In the genomic region with DNA sequence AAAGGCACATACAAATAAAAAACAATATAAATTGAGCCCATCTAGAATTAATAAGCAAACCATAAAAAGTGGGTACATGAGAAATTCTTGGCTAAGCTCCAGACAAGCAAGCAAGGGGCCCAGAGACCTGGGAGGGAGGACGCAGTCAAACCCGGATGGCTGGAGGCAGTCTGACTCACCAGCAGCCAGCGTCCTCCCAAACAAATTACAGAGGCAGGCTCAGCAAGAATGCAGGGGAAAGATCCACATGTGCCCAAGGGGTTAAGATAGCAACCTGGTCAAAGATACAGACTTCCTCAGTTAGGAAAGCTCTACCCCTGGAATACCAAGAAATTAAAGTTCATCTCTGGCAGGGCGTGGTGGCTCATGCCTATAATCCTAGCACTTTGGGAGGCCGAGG, we compare ENCODE assay signal across 12 cellular contexts. TPM values are rescaled to one million over a fixed set of nuclear protein-coding genes. Genes with fewer than 3 reads are reported as not detected.
DNase-seq lines count a peak whose midpoint lies in the region; ATAC-seq and TF ChIP-seq lines count a peak whose summit lies in the region.
"Had no signal": no experiment of that assay in that cellular context is flagged by ENCODE, and none has a peak within 500 bp of the region (broad histone marks: within the 10 kb centered on the region; RNA-seq: fewer than 3 reads in every experiment).

No MANE protein-coding gene starts in this region.

- ATAC-seq in T-cell (replicated peaks in 1 of 4): no peak
- ATAC-seq in GM21786 (IDR thresholded peaks at IDR 0.05; ENCODE audit: unreplicated experiment): no peak
- ATAC-seq in upper lobe of right lung: no peak
- ATAC-seq in GM18498 (IDR thresholded peaks at IDR 0.05; ENCODE audit: unreplicated experiment): no peak
- ATAC-seq: gastroesophageal sphincter, K562 had no signal

- CTCF ChIA-PET in HEK293 (lab: Yijun Ruan, JAX): interaction anchor here (0.6 to 1.0 kb wide), 2 partner anchors 20 to 230 kb away, joined by 3 to 4 read pairs; no protein-coding TSS in a partner anchor
- CTCF ChIA-PET in T-cell (lab: Charles Lee): no interaction called here

- peaks cover 46 to 53% (median 51%) of the 10 kb centered on the region in 3 donors for H3K4me1 Mint-ChIP-seq in T-cell

- TF ChIP-seq CTCF in HEK293 (tag by site-specific recombination; IDR thresholded peaks at IDR 0.05) (no peak), upper lobe of right lung (IDR thresholded peaks at IDR 0.05) (no peak)

- H3K4me3 Mint-ChIP-seq in T-cell: no peak overlapping the region

- H3K36me3 ChIP-seq in HEK293 (ENCODE audit: control insufficient read depth in 2 of 2, insufficient read depth in 1 of 2, low read length in 2 of 2) (no peaks in the 10 kb centered on the region), upper lobe of right lung (no peaks in the 10 kb centered on the region)
- H3K36me3 ChIP-seq: gastroesophageal sphincter, WERI-Rb-1 had no signal

- intact Hi-C loops in upper lobe of right lung (cut with DNase I): no loop called here

- DNase-seq in 8988T: peak; percentile 32
- no peak for DNase-seq in T-cell
- peak; percentile 44 for DNase-seq in foreskin melanocyte
- no peak for DNase-seq in upper lobe of right lung
- DNase-seq in NCI-H1092 treated with DMSO at 0.1 percent for 48 hours (lab: John Stamatoyannopoulos, UW): no peak
- DNase-seq: NCI-H2029 treated with DMSO at 0.1 percent for 48 hours, WERI-Rb-1 had no signal

- H3K27ac Mint-ChIP-seq in T-cell: peak overlapping the region; percentile 58 to 63

- peaks cover 3% of the 10 kb centered on the region for H3K36me3 Mint-ChIP-seq in T-cell

- H3K4me1 ChIP-seq in HEK293 (ENCODE audit: control insufficient read depth, insufficient read depth, low read length) (peaks cover 12% of the 10 kb centered on the region), upper lobe of right lung (no peaks in the 10 kb centered on the region)
- H3K4me1 ChIP-seq: gastroesophageal sphincter had no signal

- H3K27ac ChIP-seq in HEK293 (ENCODE audit: extremely low read depth, low read depth, low read length): no peak overlapping the region
- H3K27ac ChIP-seq in upper lobe of right lung: no peak overlapping the region
- H3K27ac ChIP-seq: gastroesophageal sphincter, WERI-Rb-1 had no signal

- no peak overlapping the region for H3K4me3 ChIP-seq in HEK293 (ENCODE audit: low read depth, low read length)
- no peak overlapping the region for H3K4me3 ChIP-seq in upper lobe of right lung
- H3K4me3 ChIP-seq: gastroesophageal sphincter, K562 had no signal

- no peaks in the 10 kb centered on the region for H3K9me3 ChIP-seq in HEK293 (ENCODE audit: control insufficient read depth, insufficient read depth, low read depth, low read length)
- no peaks in the 10 kb centered on the region for H3K9me3 ChIP-seq in upper lobe of right lung
- H3K9me3 ChIP-seq: gastroesophageal sphincter had no signal

- POLR2A ChIA-PET in HEK293 (lab: Yijun Ruan, JAX) (interaction anchor here (0.6 to 0.8 kb wide), 2 partner anchors 28 to 208 kb away, joined by 3 read pairs; no protein-coding TSS in a partner anchor), T-cell (lab: Charles Lee) (no interaction called here)

- no peaks in the 10 kb centered on the region for H3K27me3 ChIP-seq in upper lobe of right lung

- H3K27me3 Mint-ChIP-seq in T-cell: no peaks in the 10 kb centered on the region

- H3K9me3 Mint-ChIP-seq in T-cell: peaks cover 0 to 4% (median 0%) of the 10 kb centered on the region in 3 donors

TF ChIP-seq in HEK293, 187 proteins besides CTCF, POLR2A, EP300 and RAD21 (continues in another document):
- TF ChIP-seq ZNF654 (tag by site-specific recombination; IDR thresholded peaks at IDR 0.05; ENCODE audit: low read depth) (no peak), PRDM6 (tag by site-specific recombination; IDR thresholded peaks at IDR 0.05) (no peak), ZNF473 (tag by site-specific recombination; IDR thresholded peaks at IDR 0.05) (no peak), ZNF398 (tag by site-specific recombination; IDR thresholded peaks at IDR 0.05) (no peak; the same call in 1 of the 2 replicates), GLI2 (tag by site-specific recombination; IDR thresholded peaks at IDR 0.05; ENCODE audit: borderline replicate concordance, low read depth) (no peak), IKZF3 (tag by site-specific recombination; IDR thresholded peaks at IDR 0.05) (peak; percentile 39; the same call in 1 of the 2 replicates), ZNF404 (tag by site-specific recombination; IDR thresholded peaks at IDR 0.05) (no peak), ZNF777 (tag by site-specific recombination; IDR thresholded peaks at IDR 0.05; ENCODE audit: borderline replicate concordance) (no peak), ZIC2 (tag by site-specific recombination; IDR thresholded peaks at IDR 0.05) (0 out of 2 replicates have a peak, but pooled peaks have one; percentile 17), ZNF677 (tag by site-specific recombination; IDR thresholded peaks at IDR 0.05) (no peak), INSM2 (tag by site-specific recombination; IDR thresholded peaks at IDR 0.05) (0 out of 2 replicates have a peak, but pooled peaks have one; percentile 36), ZNF2 (tag by site-specific recombination; IDR thresholded peaks at IDR 0.05) (no peak), ZNF580 (tag by site-specific recombination; IDR thresholded peaks at IDR 0.05) (no peak), ZNF423 (tag by site-specific recombination; IDR thresholded peaks at IDR 0.05) (no peak), ZBTB1 (tag by site-specific recombination; IDR thresholded peaks at IDR 0.05) (no peak)
- TF ChIP-seq, protein P1, sequence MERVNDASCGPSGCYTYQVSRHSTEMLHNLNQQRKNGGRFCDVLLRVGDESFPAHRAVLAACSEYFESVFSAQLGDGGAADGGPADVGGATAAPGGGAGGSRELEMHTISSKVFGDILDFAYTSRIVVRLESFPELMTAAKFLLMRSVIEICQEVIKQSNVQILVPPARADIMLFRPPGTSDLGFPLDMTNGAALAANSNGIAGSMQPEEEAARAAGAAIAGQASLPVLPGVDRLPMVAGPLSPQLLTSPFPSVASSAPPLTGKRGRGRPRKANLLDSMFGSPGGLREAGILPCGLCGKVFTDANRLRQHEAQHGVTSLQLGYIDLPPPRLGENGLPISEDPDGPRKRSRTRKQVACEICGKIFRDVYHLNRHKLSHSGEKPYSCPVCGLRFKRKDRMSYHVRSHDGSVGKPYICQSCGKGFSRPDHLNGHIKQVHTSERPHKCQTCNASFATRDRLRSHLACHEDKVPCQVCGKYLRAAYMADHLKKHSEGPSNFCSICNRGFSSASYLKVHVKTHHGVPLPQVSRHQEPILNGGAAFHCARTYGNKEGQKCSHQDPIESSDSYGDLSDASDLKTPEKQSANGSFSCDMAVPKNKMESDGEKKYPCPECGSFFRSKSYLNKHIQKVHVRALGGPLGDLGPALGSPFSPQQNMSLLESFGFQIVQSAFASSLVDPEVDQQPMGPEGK (tag by site-specific recombination; IDR thresholded peaks at IDR 0.05): peak; percentile 34; the same call in 1 of the 2 replicates

RNA-seq across cellular contexts. Expression of gene TIAM1, which starts 7.4 kb away (rescaled TPM):
- 10 to 100 TPM; 60.8 to 79.4 (median 65.5) TPM for total RNA-seq in T-cell
- total RNA-seq in upper lobe of right lung: 27.3 TPM

Comparison
In these comparisons a context has a peak if more than half of its experiments do, and no peak if none do; other contexts are left out.
1. DNase-seq: peak in 8988T (single experiment) and foreskin melanocyte (single experiment); none in T-cell (0 of 34), upper lobe of right lung (single experiment) and NCI-H1092 treated with DMSO at 0.1 percent for 48 hours (single experiment).